Comparison of ENCODE assay signal across 1 cellular context in the genomic region with DNA sequence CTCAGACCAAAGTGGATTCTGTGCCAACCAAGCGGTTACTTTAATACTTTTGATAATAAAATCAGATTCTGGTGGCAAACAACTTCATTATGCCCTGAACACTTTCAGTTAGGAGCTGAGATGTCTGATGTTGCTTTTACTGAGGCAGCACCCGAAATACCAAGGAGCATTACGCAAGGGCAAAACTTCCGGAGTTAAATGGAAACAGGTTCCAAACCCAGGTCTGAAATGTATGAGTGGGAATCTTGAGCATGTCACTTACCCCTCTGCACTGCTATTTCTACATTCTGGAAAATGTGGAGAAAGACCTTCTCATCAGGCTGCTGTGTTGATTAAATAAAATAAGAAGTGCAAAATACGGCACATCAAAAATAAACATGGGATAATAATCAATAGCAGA.
TF ChIP-seq lines count a peak whose summit lies in the region.

No MANE protein-coding gene starts in this region.

TF ChIP-seq in GM23338, 12 proteins besides CTCF, POLR2A, EP300 and RAD21 (continued from another document):
- TF ChIP-seq, protein P1, sequence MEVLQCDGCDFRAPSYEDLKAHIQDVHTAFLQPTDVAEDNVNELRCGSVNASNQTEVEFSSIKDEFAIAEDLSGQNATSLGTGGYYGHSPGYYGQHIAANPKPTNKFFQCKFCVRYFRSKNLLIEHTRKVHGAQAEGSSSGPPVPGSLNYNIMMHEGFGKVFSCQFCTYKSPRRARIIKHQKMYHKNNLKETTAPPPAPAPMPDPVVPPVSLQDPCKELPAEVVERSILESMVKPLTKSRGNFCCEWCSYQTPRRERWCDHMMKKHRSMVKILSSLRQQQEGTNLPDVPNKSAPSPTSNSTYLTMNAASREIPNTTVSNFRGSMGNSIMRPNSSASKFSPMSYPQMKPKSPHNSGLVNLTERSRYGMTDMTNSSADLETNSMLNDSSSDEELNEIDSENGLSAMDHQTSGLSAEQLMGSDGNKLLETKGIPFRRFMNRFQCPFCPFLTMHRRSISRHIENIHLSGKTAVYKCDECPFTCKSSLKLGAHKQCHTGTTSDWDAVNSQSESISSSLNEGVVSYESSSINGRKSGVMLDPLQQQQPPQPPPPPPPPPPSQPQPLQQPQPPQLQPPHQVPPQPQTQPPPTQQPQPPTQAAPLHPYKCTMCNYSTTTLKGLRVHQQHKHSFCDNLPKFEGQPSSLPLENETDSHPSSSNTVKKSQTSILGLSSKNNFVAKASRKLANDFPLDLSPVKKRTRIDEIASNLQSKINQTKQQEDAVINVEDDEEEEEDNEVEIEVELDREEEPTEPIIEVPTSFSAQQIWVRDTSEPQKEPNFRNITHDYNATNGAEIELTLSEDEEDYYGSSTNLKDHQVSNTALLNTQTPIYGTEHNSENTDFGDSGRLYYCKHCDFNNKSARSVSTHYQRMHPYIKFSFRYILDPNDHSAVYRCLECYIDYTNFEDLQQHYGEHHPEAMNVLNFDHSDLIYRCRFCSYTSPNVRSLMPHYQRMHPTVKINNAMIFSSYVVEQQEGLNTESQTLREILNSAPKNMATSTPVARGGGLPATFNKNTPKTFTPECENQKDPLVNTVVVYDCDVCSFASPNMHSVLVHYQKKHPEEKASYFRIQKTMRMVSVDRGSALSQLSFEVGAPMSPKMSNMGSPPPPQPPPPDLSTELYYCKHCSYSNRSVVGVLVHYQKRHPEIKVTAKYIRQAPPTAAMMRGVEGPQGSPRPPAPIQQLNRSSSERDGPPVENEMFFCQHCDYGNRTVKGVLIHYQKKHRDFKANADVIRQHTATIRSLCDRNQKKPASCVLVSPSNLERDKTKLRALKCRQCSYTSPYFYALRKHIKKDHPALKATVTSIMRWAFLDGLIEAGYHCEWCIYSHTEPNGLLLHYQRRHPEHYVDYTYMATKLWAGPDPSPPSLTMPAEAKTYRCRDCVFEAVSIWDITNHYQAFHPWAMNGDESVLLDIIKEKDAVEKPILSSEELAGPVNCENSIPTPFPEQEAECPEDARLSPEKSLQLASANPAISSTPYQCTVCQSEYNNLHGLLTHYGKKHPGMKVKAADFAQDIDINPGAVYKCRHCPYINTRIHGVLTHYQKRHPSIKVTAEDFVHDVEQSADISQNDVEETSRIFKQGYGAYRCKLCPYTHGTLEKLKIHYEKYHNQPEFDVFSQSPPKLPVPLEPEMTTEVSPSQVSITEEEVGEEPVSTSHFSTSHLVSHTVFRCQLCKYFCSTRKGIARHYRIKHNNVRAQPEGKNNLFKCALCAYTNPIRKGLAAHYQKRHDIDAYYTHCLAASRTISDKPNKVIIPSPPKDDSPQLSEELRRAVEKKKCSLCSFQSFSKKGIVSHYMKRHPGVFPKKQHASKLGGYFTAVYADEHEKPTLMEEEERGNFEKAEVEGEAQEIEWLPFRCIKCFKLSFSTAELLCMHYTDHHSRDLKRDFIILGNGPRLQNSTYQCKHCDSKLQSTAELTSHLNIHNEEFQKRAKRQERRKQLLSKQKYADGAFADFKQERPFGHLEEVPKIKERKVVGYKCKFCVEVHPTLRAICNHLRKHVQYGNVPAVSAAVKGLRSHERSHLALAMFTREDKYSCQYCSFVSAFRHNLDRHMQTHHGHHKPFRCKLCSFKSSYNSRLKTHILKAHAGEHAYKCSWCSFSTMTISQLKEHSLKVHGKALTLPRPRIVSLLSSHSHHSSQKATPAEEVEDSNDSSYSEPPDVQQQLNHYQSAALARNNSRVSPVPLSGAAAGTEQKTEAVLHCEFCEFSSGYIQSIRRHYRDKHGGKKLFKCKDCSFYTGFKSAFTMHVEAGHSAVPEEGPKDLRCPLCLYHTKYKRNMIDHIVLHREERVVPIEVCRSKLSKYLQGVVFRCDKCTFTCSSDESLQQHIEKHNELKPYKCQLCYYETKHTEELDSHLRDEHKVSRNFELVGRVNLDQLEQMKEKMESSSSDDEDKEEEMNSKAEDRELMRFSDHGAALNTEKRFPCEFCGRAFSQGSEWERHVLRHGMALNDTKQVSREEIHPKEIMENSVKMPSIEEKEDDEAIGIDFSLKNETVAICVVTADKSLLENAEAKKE (CRISPR knock-in tag; IDR thresholded peaks at IDR 0.05) = no peak
- no peak for TF ChIP-seq NANOG (IDR thresholded peaks at IDR 0.05; ENCODE audit: borderline replicate concordance)
- TF ChIP-seq, protein P2, sequence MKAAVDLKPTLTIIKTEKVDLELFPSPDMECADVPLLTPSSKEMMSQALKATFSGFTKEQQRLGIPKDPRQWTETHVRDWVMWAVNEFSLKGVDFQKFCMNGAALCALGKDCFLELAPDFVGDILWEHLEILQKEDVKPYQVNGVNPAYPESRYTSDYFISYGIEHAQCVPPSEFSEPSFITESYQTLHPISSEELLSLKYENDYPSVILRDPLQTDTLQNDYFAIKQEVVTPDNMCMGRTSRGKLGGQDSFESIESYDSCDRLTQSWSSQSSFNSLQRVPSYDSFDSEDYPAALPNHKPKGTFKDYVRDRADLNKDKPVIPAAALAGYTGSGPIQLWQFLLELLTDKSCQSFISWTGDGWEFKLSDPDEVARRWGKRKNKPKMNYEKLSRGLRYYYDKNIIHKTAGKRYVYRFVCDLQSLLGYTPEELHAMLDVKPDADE (IDR thresholded peaks at IDR 0.05) = no peak
- no peak for TF ChIP-seq CREB1 (CRISPR knock-in tag; IDR thresholded peaks at IDR 0.05; ENCODE audit: low read depth)
- TF ChIP-seq, protein P3, sequence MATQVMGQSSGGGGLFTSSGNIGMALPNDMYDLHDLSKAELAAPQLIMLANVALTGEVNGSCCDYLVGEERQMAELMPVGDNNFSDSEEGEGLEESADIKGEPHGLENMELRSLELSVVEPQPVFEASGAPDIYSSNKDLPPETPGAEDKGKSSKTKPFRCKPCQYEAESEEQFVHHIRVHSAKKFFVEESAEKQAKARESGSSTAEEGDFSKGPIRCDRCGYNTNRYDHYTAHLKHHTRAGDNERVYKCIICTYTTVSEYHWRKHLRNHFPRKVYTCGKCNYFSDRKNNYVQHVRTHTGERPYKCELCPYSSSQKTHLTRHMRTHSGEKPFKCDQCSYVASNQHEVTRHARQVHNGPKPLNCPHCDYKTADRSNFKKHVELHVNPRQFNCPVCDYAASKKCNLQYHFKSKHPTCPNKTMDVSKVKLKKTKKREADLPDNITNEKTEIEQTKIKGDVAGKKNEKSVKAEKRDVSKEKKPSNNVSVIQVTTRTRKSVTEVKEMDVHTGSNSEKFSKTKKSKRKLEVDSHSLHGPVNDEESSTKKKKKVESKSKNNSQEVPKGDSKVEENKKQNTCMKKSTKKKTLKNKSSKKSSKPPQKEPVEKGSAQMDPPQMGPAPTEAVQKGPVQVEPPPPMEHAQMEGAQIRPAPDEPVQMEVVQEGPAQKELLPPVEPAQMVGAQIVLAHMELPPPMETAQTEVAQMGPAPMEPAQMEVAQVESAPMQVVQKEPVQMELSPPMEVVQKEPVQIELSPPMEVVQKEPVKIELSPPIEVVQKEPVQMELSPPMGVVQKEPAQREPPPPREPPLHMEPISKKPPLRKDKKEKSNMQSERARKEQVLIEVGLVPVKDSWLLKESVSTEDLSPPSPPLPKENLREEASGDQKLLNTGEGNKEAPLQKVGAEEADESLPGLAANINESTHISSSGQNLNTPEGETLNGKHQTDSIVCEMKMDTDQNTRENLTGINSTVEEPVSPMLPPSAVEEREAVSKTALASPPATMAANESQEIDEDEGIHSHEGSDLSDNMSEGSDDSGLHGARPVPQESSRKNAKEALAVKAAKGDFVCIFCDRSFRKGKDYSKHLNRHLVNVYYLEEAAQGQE (IDR thresholded peaks at IDR 0.05; ENCODE audit: unreplicated experiment) = no peak
- TF ChIP-seq ZNF114 (CRISPR knock-in tag; IDR thresholded peaks at IDR 0.05) = no peak
- no peak for TF ChIP-seq EZH2 (IDR thresholded peaks at IDR 0.05; ENCODE audit: low read depth, unreplicated experiment)
- no peak for TF ChIP-seq JUNB (IDR thresholded peaks at IDR 0.05; ENCODE audit: unreplicated experiment)
- no peak for TF ChIP-seq STAT1 (IDR thresholded peaks at IDR 0.05; ENCODE audit: unreplicated experiment)
- no peak for TF ChIP-seq EZH2phosphoT487 (IDR thresholded peaks at IDR 0.05; ENCODE audit: unreplicated experiment)
- no peak for TF ChIP-seq POLR2AphosphoS5 (IDR thresholded peaks at IDR 0.05; ENCODE audit: low read depth)
